1 cellular context compared by ENCODE assay signal in the genomic region with DNA sequence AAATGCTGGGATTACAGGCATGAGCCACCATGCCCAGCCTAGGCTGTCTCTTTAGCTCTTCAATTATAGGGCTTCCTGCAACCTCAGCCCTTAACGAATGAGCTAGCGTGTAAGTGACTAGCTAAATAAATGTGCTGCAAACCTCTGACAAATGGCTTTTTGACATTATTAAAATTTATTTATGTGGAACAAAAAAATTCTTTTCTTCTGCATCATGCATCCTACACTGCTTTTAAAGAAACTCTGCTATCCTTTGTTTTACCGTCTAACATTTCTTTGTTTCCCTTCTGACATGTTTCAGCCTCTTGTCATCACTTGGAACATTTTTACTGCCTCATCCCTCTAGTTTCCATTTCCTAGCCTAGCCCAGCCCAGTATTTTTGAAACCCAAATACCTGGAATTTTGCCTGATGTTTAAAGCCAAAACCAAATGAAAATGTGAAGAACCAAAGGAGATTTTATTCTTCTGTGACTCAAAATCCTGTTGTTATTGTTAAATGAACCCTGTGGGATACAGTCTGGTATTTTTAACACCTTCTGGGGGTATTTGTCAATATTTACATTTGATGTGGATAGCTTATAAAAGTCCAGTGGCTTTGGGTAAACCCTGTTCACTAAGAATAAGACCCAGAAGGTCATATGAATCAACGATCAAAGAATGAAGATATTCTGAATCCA.
TF ChIP-seq lines count a peak whose summit lies in the region.

No MANE protein-coding gene starts in this region.

TF ChIP-seq in WTC11, 78 proteins besides CTCF, POLR2A, EP300 and RAD21 (continued from another document):
- TF ChIP-seq, protein P1, sequence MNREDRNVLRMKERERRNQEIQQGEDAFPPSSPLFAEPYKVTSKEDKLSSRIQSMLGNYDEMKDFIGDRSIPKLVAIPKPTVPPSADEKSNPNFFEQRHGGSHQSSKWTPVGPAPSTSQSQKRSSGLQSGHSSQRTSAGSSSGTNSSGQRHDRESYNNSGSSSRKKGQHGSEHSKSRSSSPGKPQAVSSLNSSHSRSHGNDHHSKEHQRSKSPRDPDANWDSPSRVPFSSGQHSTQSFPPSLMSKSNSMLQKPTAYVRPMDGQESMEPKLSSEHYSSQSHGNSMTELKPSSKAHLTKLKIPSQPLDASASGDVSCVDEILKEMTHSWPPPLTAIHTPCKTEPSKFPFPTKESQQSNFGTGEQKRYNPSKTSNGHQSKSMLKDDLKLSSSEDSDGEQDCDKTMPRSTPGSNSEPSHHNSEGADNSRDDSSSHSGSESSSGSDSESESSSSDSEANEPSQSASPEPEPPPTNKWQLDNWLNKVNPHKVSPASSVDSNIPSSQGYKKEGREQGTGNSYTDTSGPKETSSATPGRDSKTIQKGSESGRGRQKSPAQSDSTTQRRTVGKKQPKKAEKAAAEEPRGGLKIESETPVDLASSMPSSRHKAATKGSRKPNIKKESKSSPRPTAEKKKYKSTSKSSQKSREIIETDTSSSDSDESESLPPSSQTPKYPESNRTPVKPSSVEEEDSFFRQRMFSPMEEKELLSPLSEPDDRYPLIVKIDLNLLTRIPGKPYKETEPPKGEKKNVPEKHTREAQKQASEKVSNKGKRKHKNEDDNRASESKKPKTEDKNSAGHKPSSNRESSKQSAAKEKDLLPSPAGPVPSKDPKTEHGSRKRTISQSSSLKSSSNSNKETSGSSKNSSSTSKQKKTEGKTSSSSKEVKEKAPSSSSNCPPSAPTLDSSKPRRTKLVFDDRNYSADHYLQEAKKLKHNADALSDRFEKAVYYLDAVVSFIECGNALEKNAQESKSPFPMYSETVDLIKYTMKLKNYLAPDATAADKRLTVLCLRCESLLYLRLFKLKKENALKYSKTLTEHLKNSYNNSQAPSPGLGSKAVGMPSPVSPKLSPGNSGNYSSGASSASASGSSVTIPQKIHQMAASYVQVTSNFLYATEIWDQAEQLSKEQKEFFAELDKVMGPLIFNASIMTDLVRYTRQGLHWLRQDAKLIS (CRISPR knock-in tag; IDR thresholded peaks at IDR 0.05; ENCODE audit: borderline replicate concordance) = no peak
- TF ChIP-seq OVOL2 (CRISPR knock-in tag; IDR thresholded peaks at IDR 0.05; ENCODE audit: borderline replicate concordance) (no peak), RELA (CRISPR knock-in tag; IDR thresholded peaks at IDR 0.05; ENCODE audit: borderline replicate concordance) (no peak), EMX1 (CRISPR knock-in tag; IDR thresholded peaks at IDR 0.05) (no peak), TP53 (CRISPR knock-in tag; IDR thresholded peaks at IDR 0.05) (no peak), FOXK1 (CRISPR knock-in tag; IDR thresholded peaks at IDR 0.05) (no peak), ZNF219 (CRISPR knock-in tag; IDR thresholded peaks at IDR 0.05; ENCODE audit: borderline replicate concordance) (no peak), NFATC4 (CRISPR knock-in tag; IDR thresholded peaks at IDR 0.05) (no peak), CREB1 (CRISPR knock-in tag; IDR thresholded peaks at IDR 0.05) (no peak), GTF2I (CRISPR knock-in tag; conservative IDR thresholded peaks at IDR 0.05) (no peak), CREM (CRISPR knock-in tag; IDR thresholded peaks at IDR 0.05) (no peak)
- TF ChIP-seq, protein P2, sequence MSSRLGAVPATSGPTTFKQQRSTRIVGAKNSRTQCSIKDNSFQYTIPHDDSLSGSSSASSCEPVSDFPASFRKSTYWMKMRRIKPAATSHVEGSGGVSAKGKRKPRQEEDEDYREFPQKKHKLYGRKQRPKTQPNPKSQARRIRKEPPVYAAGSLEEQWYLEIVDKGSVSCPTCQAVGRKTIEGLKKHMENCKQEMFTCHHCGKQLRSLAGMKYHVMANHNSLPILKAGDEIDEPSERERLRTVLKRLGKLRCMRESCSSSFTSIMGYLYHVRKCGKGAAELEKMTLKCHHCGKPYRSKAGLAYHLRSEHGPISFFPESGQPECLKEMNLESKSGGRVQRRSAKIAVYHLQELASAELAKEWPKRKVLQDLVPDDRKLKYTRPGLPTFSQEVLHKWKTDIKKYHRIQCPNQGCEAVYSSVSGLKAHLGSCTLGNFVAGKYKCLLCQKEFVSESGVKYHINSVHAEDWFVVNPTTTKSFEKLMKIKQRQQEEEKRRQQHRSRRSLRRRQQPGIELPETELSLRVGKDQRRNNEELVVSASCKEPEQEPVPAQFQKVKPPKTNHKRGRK (CRISPR knock-in tag; IDR thresholded peaks at IDR 0.05; ENCODE audit: borderline replicate concordance) = no peak
- TF ChIP-seq, protein P3, sequence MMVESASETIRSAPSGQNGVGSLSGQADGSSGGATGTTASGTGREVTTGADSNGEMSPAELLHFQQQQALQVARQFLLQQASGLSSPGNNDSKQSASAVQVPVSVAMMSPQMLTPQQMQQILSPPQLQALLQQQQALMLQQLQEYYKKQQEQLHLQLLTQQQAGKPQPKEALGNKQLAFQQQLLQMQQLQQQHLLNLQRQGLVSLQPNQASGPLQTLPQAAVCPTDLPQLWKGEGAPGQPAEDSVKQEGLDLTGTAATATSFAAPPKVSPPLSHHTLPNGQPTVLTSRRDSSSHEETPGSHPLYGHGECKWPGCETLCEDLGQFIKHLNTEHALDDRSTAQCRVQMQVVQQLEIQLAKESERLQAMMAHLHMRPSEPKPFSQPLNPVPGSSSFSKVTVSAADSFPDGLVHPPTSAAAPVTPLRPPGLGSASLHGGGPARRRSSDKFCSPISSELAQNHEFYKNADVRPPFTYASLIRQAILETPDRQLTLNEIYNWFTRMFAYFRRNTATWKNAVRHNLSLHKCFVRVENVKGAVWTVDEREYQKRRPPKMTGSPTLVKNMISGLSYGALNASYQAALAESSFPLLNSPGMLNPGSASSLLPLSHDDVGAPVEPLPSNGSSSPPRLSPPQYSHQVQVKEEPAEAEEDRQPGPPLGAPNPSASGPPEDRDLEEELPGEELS (CRISPR knock-in tag; IDR thresholded peaks at IDR 0.05) = no peak
TF ChIP-seq in WTC11: peak in this region for 0.
